Comparison of ENCODE assay signal across 17 cellular contexts in genomic region chr9:137089232-137089947, GRCh38. TPM values are rescaled to one million over a fixed set of nuclear protein-coding genes. Genes with fewer than 3 reads are reported as not detected.
DNase-seq lines count a peak whose midpoint lies in the region; ATAC-seq and TF ChIP-seq lines count a peak whose summit lies in the region.
"Had no signal": no experiment of that assay in that cellular context is flagged by ENCODE, and none has a peak within 500 bp of the region (broad histone marks: within the 10 kb centered on the region; RNA-seq: fewer than 3 reads in every experiment).

No MANE protein-coding gene starts in this region.

- H3K27me3 ChIP-seq in esophagus (ENCODE audit: control insufficient read depth in 1 of 2, insufficient read depth in 2 of 2, low read length in 2 of 2) (no peaks in the 10 kb centered on the region), suprapubic skin (no peaks in the 10 kb centered on the region)
- H3K27me3 ChIP-seq: thyroid gland had no signal

- WGBS in esophagus, 2 donors, result 61 to 64% methylated on average over 11 of the region's 11 CpGs
- WGBS in suprapubic skin, result 53% methylated on average over 11 of the region's 11 CpGs

- peak overlapping the region; percentile 48 to 89 for H3K27ac Mint-ChIP-seq in activated naive CD4-positive, alpha-beta T cell treated with anti-CD3 and anti-CD28 coated beads, Interleukin-2, amount 50 U/mL, for 72 hours
- no peak overlapping the region for H3K27ac Mint-ChIP-seq in activated naive CD4-positive, alpha-beta T cell treated with anti-CD3 and anti-CD28 coated beads for 36 hours
- H3K27ac Mint-ChIP-seq: activated naive CD8-positive, alpha-beta T cell treated with anti-CD3 and anti-CD28 coated beads, Interleukin-2, amount 10 ng/mL, durations not matched to agents 7 days and 5 days; nephron progenitor cell had no signal

- CTCF ChIA-PET in activated naive CD4-positive, alpha-beta T cell treated with anti-CD3 and anti-CD28 coated beads for 36 hours (lab: Charles Lee), result interaction anchor here (1.3 to 1.9 kb wide), 4 partner anchors 21 to 60 kb away, joined by 3 to 7 read pairs (median 4); no protein-coding TSS in a partner anchor

- intact Hi-C loops in activated naive CD4-positive, alpha-beta T cell treated with anti-CD3 and anti-CD28 coated beads for 36 hours (cut with micrococcal nuclease), result loop anchor here (5.0 kb wide), 2 partner anchors 38 to 687 kb away; partner anchors contain the start of gene SNAPC4

- H3K36me3 Mint-ChIP-seq in activated naive CD4-positive, alpha-beta T cell treated with anti-CD3 and anti-CD28 coated beads, Interleukin-2, amount 50 U/mL, for 72 hours, result peaks cover 0 to 5% of the 10 kb centered on the region in 2 donors
- H3K36me3 Mint-ChIP-seq in activated naive CD4-positive, alpha-beta T cell treated with anti-CD3 and anti-CD28 coated beads for 36 hours (ENCODE audit: low read depth), result peaks cover 6% of the 10 kb centered on the region

- H3K27ac ChIP-seq in esophagus (ENCODE audit: low read depth in 2 of 2, low read length in 1 of 2) (peak overlapping the region; percentile 52 to 74), suprapubic skin (peak overlapping the region; percentile 40)
- H3K27ac ChIP-seq: thyroid gland had no signal

- TF ChIP-seq POLR2A in suprapubic skin (IDR thresholded peaks at IDR 0.05), result no peak

- peaks cover 0 to 11% of the 10 kb centered on the region in 2 donors for H3K36me3 ChIP-seq in esophagus (ENCODE audit: control insufficient read depth in 2 of 2, insufficient read depth in 2 of 2, low read length in 1 of 2)
- H3K36me3 ChIP-seq in suprapubic skin, result peaks cover 36% of the 10 kb centered on the region

- no peaks in the 10 kb centered on the region for H3K27me3 Mint-ChIP-seq in activated naive CD4-positive, alpha-beta T cell treated with anti-CD3 and anti-CD28 coated beads for 36 hours (ENCODE audit: low read depth)
- H3K27me3 Mint-ChIP-seq: activated naive CD8-positive, alpha-beta T cell treated with anti-CD3 and anti-CD28 coated beads, Interleukin-2, amount 10 ng/mL, durations not matched to agents 7 days and 5 days had no signal

- TF ChIP-seq CTCF in suprapubic skin (IDR thresholded peaks at IDR 0.05), result no peak

- H3K9me3 Mint-ChIP-seq in activated naive CD4-positive, alpha-beta T cell treated with anti-CD3 and anti-CD28 coated beads, Interleukin-2, amount 50 U/mL, for 72 hours, result no peaks in the 10 kb centered on the region
- no peaks in the 10 kb centered on the region for H3K9me3 Mint-ChIP-seq in activated naive CD4-positive, alpha-beta T cell treated with anti-CD3 and anti-CD28 coated beads for 36 hours
- H3K9me3 Mint-ChIP-seq: activated naive CD8-positive, alpha-beta T cell treated with anti-CD3 and anti-CD28 coated beads, Interleukin-2, amount 10 ng/mL, durations not matched to agents 7 days and 5 days; nephron progenitor cell had no signal

- no peaks in the 10 kb centered on the region for H3K9me3 ChIP-seq in esophagus (ENCODE audit: control insufficient read depth in 2 of 2, insufficient read depth in 1 of 2, low read depth in 1 of 2, low read length in 1 of 2)
- H3K9me3 ChIP-seq in suprapubic skin, result no peaks in the 10 kb centered on the region
- H3K9me3 ChIP-seq: thyroid gland had no signal

- H3K4me1 Mint-ChIP-seq in activated naive CD4-positive, alpha-beta T cell treated with anti-CD3 and anti-CD28 coated beads for 36 hours (ENCODE audit: low read depth), result peaks cover 34% of the 10 kb centered on the region

- H3K4me3 Mint-ChIP-seq in activated naive CD4-positive, alpha-beta T cell treated with anti-CD3 and anti-CD28 coated beads for 36 hours, result no peak overlapping the region
- H3K4me3 Mint-ChIP-seq: activated naive CD8-positive, alpha-beta T cell treated with anti-CD3 and anti-CD28 coated beads, Interleukin-2, amount 10 ng/mL, durations not matched to agents 7 days and 5 days; nephron progenitor cell had no signal

- H3K4me3 ChIP-seq in esophagus (ENCODE audit: low read depth in 1 of 2, low read length in 2 of 2) (no peak overlapping the region), suprapubic skin (no peak overlapping the region)
- H3K4me3 ChIP-seq: thyroid gland had no signal

- DNase-seq in activated naive CD4-positive, alpha-beta T cell treated with anti-CD3 and anti-CD28 coated beads, Interleukin-2, amount 50 U/mL, for 72 hours (ENCODE audit: low spot score in 2 of 2), result no peak
- DNase-seq in activated naive CD4-positive, alpha-beta T cell treated with anti-CD3 and anti-CD28 coated beads for 36 hours, result no peak
- DNase-seq in NCI-H69 (lab: John Stamatoyannopoulos, UW) (peak; percentile 44), suprapubic skin (ENCODE audit: low spot score in 2 of 2) (peak in 1 of 2 donors; percentile 59), activated gamma-delta T cell treated with Interleukin-2 at 50 U/mL for 16 hours (no peak), middle frontal gyrus (ENCODE audit: extremely low spot score, low spot score) (no peak)
- DNase-seq: activated naive CD8-positive, alpha-beta T cell treated with anti-CD3 and anti-CD28 coated beads, Interleukin-2, amount 10 ng/mL, durations not matched to agents 7 days and 5 days; caudate nucleus; DMS53; left ventricle myocardium superior; NCI-H2081 treated with DMSO at 0.1 percent for 48 hours; nephron progenitor cell; Right ventricle myocardium superior; thyroid gland had no signal

- ATAC-seq in activated naive CD4-positive, alpha-beta T cell treated with anti-CD3 and anti-CD28 coated beads, Interleukin-2, amount 50 U/mL, for 72 hours, result no peak
- ATAC-seq in GM19328 (IDR thresholded peaks at IDR 0.05; ENCODE audit: unreplicated experiment), result no peak
- ATAC-seq: left ventricle myocardium superior had no signal

- H3K4me1 ChIP-seq in esophagus (ENCODE audit: control insufficient read depth in 2 of 2, insufficient read depth in 2 of 2, low read length in 1 of 2) (peaks cover 0 to 22% of the 10 kb centered on the region in 2 donors), suprapubic skin (peaks cover 53% of the 10 kb centered on the region)

- no peak for TF ChIP-seq EP300 in suprapubic skin (IDR thresholded peaks at IDR 0.05)

RNA-seq across cellular contexts. Expression of gene MAN1B1, which starts 2.6 kb away (rescaled TPM):
- 10 to 100 TPM; 23.8 to 41.4 TPM for total RNA-seq in activated naive CD4-positive, alpha-beta T cell treated with anti-CD3 and anti-CD28 coated beads, Interleukin-2, amount 50 U/mL, for 72 hours
- total RNA-seq in activated naive CD4-positive, alpha-beta T cell treated with anti-CD3 and anti-CD28 coated beads for 36 hours, result 10 to 100 TPM; 18.7 to 18.9 TPM
- 10 to 100 TPM; 28.5 to 42.3 TPM for polyA plus RNA-seq in esophagus
- total RNA-seq in suprapubic skin, result 10 to 100 TPM; 52.1 to 99.2 (median 63.1) TPM

RNA-seq across cellular contexts. Expression of gene UAP1L1, which starts 12.1 kb away (rescaled TPM):
- total RNA-seq in activated naive CD4-positive, alpha-beta T cell treated with anti-CD3 and anti-CD28 coated beads, Interleukin-2, amount 50 U/mL, for 72 hours, result 10 to 100 TPM in 1 of 2 donors, 1 to 10 TPM in 1; 7.5 to 28.2 TPM
- total RNA-seq in activated naive CD4-positive, alpha-beta T cell treated with anti-CD3 and anti-CD28 coated beads for 36 hours, result 1 to 10 TPM; 2.6 to 3.4 TPM
- polyA plus RNA-seq in esophagus, result 1 to 10 TPM; 2.9 to 3.8 TPM
- total RNA-seq in suprapubic skin, result 10 to 100 TPM in 1 of 4 donors, 1 to 10 TPM in 3; 5.0 to 10.1 (median 6.8) TPM

RNA-seq across cellular contexts. Expression of gene SAPCD2, which starts 19.0 kb away (rescaled TPM):
- 10 to 100 TPM in 1 of 2 donors, 1 to 10 TPM in 1; 3.5 to 13.3 TPM for total RNA-seq in activated naive CD4-positive, alpha-beta T cell treated with anti-CD3 and anti-CD28 coated beads, Interleukin-2, amount 50 U/mL, for 72 hours
- total RNA-seq in activated naive CD4-positive, alpha-beta T cell treated with anti-CD3 and anti-CD28 coated beads for 36 hours, result 1 to 10 TPM; 3.8 to 3.9 TPM
- 1 to 10 TPM; 7.5 to 9.0 TPM for polyA plus RNA-seq in esophagus
- 10 to 100 TPM in 3 of 4 donors, 1 to 10 TPM in 1; 8.2 to 13.6 (median 13.3) TPM for total RNA-seq in suprapubic skin

RNA-seq across cellular contexts. Expression of gene DPP7, which starts 25.1 kb away (rescaled TPM):
- 100 to 1,000 TPM; 172 to 236 TPM for total RNA-seq in activated naive CD4-positive, alpha-beta T cell treated with anti-CD3 and anti-CD28 coated beads, Interleukin-2, amount 50 U/mL, for 72 hours
- total RNA-seq in activated naive CD4-positive, alpha-beta T cell treated with anti-CD3 and anti-CD28 coated beads for 36 hours, result 100 to 1,000 TPM; 162 to 167 TPM
- 100 to 1,000 TPM in 1 of 2 donors, 10 to 100 TPM in 1; 90.4 to 129 TPM for polyA plus RNA-seq in esophagus
- 100 to 1,000 TPM in 2 of 4 donors, 10 to 100 TPM in 2; 71.4 to 139 (median 96.5) TPM for total RNA-seq in suprapubic skin

RNA-seq across cellular contexts. Expression of gene ENTPD2, which starts 35.5 kb away (rescaled TPM):
- total RNA-seq in activated naive CD4-positive, alpha-beta T cell treated with anti-CD3 and anti-CD28 coated beads, Interleukin-2, amount 50 U/mL, for 72 hours, result under 1 TPM in 1 of 2 donors, not detected in 1; 0.27 TPM
- total RNA-seq in activated naive CD4-positive, alpha-beta T cell treated with anti-CD3 and anti-CD28 coated beads for 36 hours, result not detected
- polyA plus RNA-seq in esophagus, result 1 to 10 TPM; 1.5 to 1.6 TPM
- 10 to 100 TPM; 13.3 to 20.8 (median 16.7) TPM for total RNA-seq in suprapubic skin
- total RNA-seq: activated CD8-positive, alpha-beta memory T cell treated with anti-CD3 and anti-CD28 coated beads for 36 hours; activated naive CD8-positive, alpha-beta T cell treated with anti-CD3 and anti-CD28 coated beads, Interleukin-2, amount 10 ng/mL, durations not matched to agents 7 days and 5 days had no signal
